In the genomic region with DNA sequence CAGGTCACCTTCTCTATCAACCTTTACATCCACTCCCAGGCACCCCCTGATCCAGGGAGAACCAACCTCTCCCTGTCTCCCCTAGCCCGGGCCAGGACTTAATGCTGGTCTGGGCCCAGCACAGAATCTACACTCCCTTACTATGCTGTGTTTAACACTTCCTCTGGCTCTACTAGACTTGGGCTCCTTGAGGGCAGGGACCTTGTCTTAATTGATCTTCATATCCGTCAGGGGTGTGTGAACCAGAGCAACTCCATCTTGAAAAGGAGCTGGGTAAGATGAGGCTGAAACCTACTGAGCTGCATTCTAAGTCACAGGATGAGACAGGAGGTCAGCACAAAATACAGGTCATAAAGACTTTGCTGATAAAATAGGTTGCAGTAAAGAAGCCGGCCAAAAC, we compare ENCODE assay signal across 20 cellular contexts.
"Had no signal": no experiment of that assay in that cellular context is flagged by ENCODE, and none has a peak within 500 bp of the region (broad histone marks: within the 10 kb centered on the region; RNA-seq: fewer than 3 reads in every experiment).

No MANE protein-coding gene starts in this region.

- H3K4me3 ChIP-seq: esophagus muscularis mucosa, left ventricle myocardium inferior, SK-N-MC, smooth muscle cell, tibial artery, uterus had no signal

- FAIRE-seq: endothelial cell of umbilical vein had no signal

- H3K36me3 ChIP-seq: esophagus muscularis mucosa, left ventricle myocardium inferior, tibial artery, uterus had no signal

- H3K27ac ChIP-seq: esophagus muscularis mucosa, SK-N-MC, tibial artery, uterus had no signal

- H3K27ac Mint-ChIP-seq: activated CD4-positive, alpha-beta T cell treated with anti-CD3 and anti-CD28 coated beads, Interleukin-2, amount 10 ng/mL, durations not matched to agents 24 days and 14 days; activated naive CD8-positive, alpha-beta T cell treated with anti-CD3 and anti-CD28 coated beads, Interleukin-2, amount 50 U/mL, for 24 hours; activated T-cell treated with anti-CD3 and anti-CD28 coated beads, Interleukin-2, amount 50 U/mL, for 72 hours; stimulated activated memory B cell treated with anti-CD40 and anti-IgM and Interleukin-4, amounts not matched to agents 10 μg/mL and 1 μg/mL and 100 μg/mL, for 72 hours had no signal

- H3K36me3 Mint-ChIP-seq: immature natural killer cell; stimulated activated memory B cell treated with anti-CD40 and anti-IgM and Interleukin-4, amounts not matched to agents 10 μg/mL and 1 μg/mL and 100 μg/mL, for 72 hours had no signal

- H3K9me3 Mint-ChIP-seq: activated CD4-positive, alpha-beta T cell treated with anti-CD3 and anti-CD28 coated beads, Interleukin-2, amount 10 ng/mL, durations not matched to agents 24 days and 14 days; activated naive CD8-positive, alpha-beta T cell treated with anti-CD3 and anti-CD28 coated beads, Interleukin-2, amount 50 U/mL, for 24 hours; activated T-cell treated with anti-CD3 and anti-CD28 coated beads, Interleukin-2, amount 50 U/mL, for 72 hours; immature natural killer cell; stimulated activated memory B cell treated with anti-CD40 and anti-IgM and Interleukin-4, amounts not matched to agents 10 μg/mL and 1 μg/mL and 100 μg/mL, for 72 hours had no signal

- DNase-seq: activated CD4-positive, alpha-beta T cell treated with anti-CD3 and anti-CD28 coated beads, Interleukin-2, amount 10 ng/mL, durations not matched to agents 24 days and 14 days; activated naive CD8-positive, alpha-beta T cell treated with anti-CD3 and anti-CD28 coated beads, Interleukin-2, amount 50 U/mL, for 24 hours; activated T-cell treated with anti-CD3 and anti-CD28 coated beads, Interleukin-2, amount 50 U/mL, for 72 hours; aorta; cerebellar nuclear complex; cortex of kidney; immature natural killer cell; kidney glomerular epithelial cell; left ventricle myocardium inferior; mammary epithelial cell; stimulated activated CD4-positive, alpha-beta T cell treated with anti-CD3 and anti-CD28 coated beads, Interleukin-4, amount 100 ng/mL, for 24 hours; T-helper 9 cell; tibial artery; uterus had no signal

- H3K4me2 ChIP-seq: smooth muscle cell had no signal

- H3K27me3 Mint-ChIP-seq: activated CD4-positive, alpha-beta T cell treated with anti-CD3 and anti-CD28 coated beads, Interleukin-2, amount 10 ng/mL, durations not matched to agents 24 days and 14 days; activated naive CD8-positive, alpha-beta T cell treated with anti-CD3 and anti-CD28 coated beads, Interleukin-2, amount 50 U/mL, for 24 hours; stimulated activated memory B cell treated with anti-CD40 and anti-IgM and Interleukin-4, amounts not matched to agents 10 μg/mL and 1 μg/mL and 100 μg/mL, for 72 hours had no signal

- H3K27me3 ChIP-seq: esophagus muscularis mucosa, tibial artery, uterus had no signal

- ATAC-seq: activated naive CD8-positive, alpha-beta T cell treated with anti-CD3 and anti-CD28 coated beads, Interleukin-2, amount 50 U/mL, for 24 hours; activated T-cell treated with anti-CD3 and anti-CD28 coated beads, Interleukin-2, amount 50 U/mL, for 72 hours; sciatic nerve; stimulated activated memory B cell treated with anti-CD40 and anti-IgM and Interleukin-4, amounts not matched to agents 10 μg/mL and 1 μg/mL and 100 μg/mL, for 72 hours had no signal

- H3K4me3 Mint-ChIP-seq: activated CD4-positive, alpha-beta T cell treated with anti-CD3 and anti-CD28 coated beads, Interleukin-2, amount 10 ng/mL, durations not matched to agents 24 days and 14 days; activated naive CD8-positive, alpha-beta T cell treated with anti-CD3 and anti-CD28 coated beads, Interleukin-2, amount 50 U/mL, for 24 hours; activated T-cell treated with anti-CD3 and anti-CD28 coated beads, Interleukin-2, amount 50 U/mL, for 72 hours; stimulated activated memory B cell treated with anti-CD40 and anti-IgM and Interleukin-4, amounts not matched to agents 10 μg/mL and 1 μg/mL and 100 μg/mL, for 72 hours had no signal

- H3K9me3 ChIP-seq: esophagus muscularis mucosa, left ventricle myocardium inferior, tibial artery, uterus had no signal
